8 cellular contexts compared by ENCODE assay signal in the genomic region with DNA sequence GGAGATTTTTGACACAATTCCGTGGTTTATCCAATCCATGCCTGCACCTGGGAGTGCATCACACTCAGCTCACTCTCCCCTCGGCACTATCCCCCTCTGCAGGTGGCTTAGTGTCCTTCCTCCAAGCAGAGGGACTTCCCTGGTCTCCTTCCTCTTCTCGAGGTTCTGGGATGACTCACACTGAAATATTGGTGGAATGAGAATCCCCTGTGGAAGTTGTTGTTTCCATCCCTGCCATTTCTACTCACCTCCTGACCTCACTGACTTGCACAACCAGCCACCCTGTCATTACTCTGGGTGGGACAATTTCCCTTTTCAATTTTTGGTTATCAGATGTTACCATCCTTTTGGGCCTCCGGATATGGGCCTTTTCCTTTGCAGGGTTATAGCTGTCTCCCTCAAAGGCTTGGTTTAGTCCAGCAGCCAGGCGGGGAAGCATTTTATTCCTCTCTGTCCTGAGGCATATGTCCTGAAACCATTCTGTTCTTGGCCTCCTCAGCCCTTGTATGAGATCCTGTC. TPM values are rescaled to one million over a fixed set of nuclear protein-coding genes. Genes with fewer than 3 reads are reported as not detected.
A peak's percentile ranks its signal among the peaks of the same experiment; 100 is the strongest.
DNase-seq lines count a peak whose midpoint lies in the region; ATAC-seq, FAIRE-seq and TF ChIP-seq lines count a peak whose summit lies in the region.
"Had no signal": no experiment of that assay in that cellular context is flagged by ENCODE, and none has a peak within 500 bp of the region (broad histone marks: within the 10 kb centered on the region; RNA-seq: fewer than 3 reads in every experiment).

No MANE protein-coding gene starts in this region.

- H3K4me2 ChIP-seq in astrocyte (ENCODE audit: low read length): peak overlapping the region; percentile 29

- H3K27me3 ChIP-seq in astrocyte (ENCODE audit: insufficient read depth, low read length) (no peaks in the 10 kb centered on the region), right cardiac atrium (ENCODE audit: control insufficient read depth, insufficient read depth) (no peaks in the 10 kb centered on the region)

- DNase-seq in astrocyte (ENCODE audit: low read depth): peak; percentile 72
- DNase-seq in right cardiac atrium: no peak
- DNase-seq in stromal cell of bone marrow (ENCODE audit: low read depth): peak; percentile 14
- DNase-seq in NCI-H510A (lab: John Stamatoyannopoulos, UW): no peak
- DNase-seq: activated T-cell treated with anti-CD3 and anti-CD28 coated beads, Interleukin-2, amount 50 U/mL, for 1 hour had no signal

- no peaks in the 10 kb centered on the region for H3K9me3 Mint-ChIP-seq in astrocyte (ENCODE audit: unreplicated experiment)

- no peak overlapping the region for H3K27ac Mint-ChIP-seq in astrocyte (ENCODE audit: unreplicated experiment)

- H3K4me1 Mint-ChIP-seq in astrocyte (ENCODE audit: low read depth, unreplicated experiment): peaks cover 13% of the 10 kb centered on the region

- no peaks in the 10 kb centered on the region for H3K27me3 Mint-ChIP-seq in astrocyte (ENCODE audit: low read depth, unreplicated experiment)

- no peak overlapping the region for H3K9ac ChIP-seq in astrocyte (ENCODE audit: low read length)

- CTCF ChIA-PET in HEK293 (lab: Yijun Ruan, JAX): interaction anchor here (0.5 to 1.6 kb wide), 6 partner anchors 11 to 1859 kb away, joined by 3 to 5 read pairs (median 3); a partner anchor contains a TSS

- peak; percentile 56 for FAIRE-seq in astrocyte (lab: Jason Lieb, UNC)

- ATAC-seq in right cardiac atrium (peak; percentile 60 to 86), HG03565 (IDR thresholded peaks at IDR 0.05; ENCODE audit: unreplicated experiment) (no peak), GM21528 (IDR thresholded peaks at IDR 0.05; ENCODE audit: low FRiP score, unreplicated experiment) (no peak)

- H3K9me3 ChIP-seq in HEK293 (ENCODE audit: control insufficient read depth, insufficient read depth, low read depth, low read length) (no peaks in the 10 kb centered on the region), astrocyte (ENCODE audit: insufficient read depth, low read depth, low read length) (no peaks in the 10 kb centered on the region), right cardiac atrium (ENCODE audit: control insufficient read depth, low read length) (no peaks in the 10 kb centered on the region)

- no peak overlapping the region for H3K27ac ChIP-seq in HEK293 (ENCODE audit: extremely low read depth, low read depth, low read length)
- no peak overlapping the region for H3K27ac ChIP-seq in astrocyte (ENCODE audit: low read depth, low read length)
- H3K27ac ChIP-seq in right cardiac atrium (ENCODE audit: low read length): no peak overlapping the region

- POLR2A ChIA-PET in HEK293 (lab: Yijun Ruan, JAX): interaction anchor here (0.6 kb wide), 1 partner anchor 82 kb away, joined by 4 read pairs; no protein-coding TSS in a partner anchor

- no peak for TF ChIP-seq CTCF in HEK293 (tag by site-specific recombination; IDR thresholded peaks at IDR 0.05)
- TF ChIP-seq CTCF in astrocyte (IDR thresholded peaks at IDR 0.05; ENCODE audit: insufficient read depth, low read depth, low read length): no peak

- no peak overlapping the region for H3K4me3 Mint-ChIP-seq in astrocyte (ENCODE audit: unreplicated experiment)

- no peaks in the 10 kb centered on the region for H3K36me3 Mint-ChIP-seq in astrocyte (ENCODE audit: low read depth, unreplicated experiment)

- intact Hi-C loops in right cardiac atrium (cut with DNase I): no loop called here

- no peaks in the 10 kb centered on the region for H3K36me3 ChIP-seq in HEK293 (ENCODE audit: control insufficient read depth in 2 of 2, insufficient read depth in 1 of 2, low read length in 2 of 2)
- no peaks in the 10 kb centered on the region for H3K36me3 ChIP-seq in astrocyte (ENCODE audit: insufficient read depth, low read length)

- WGBS in right cardiac atrium: 55% methylated on average over 5 of the region's 5 CpGs

- H4K20me1 ChIP-seq in astrocyte (ENCODE audit: insufficient read depth, low read length): peaks cover 10% of the 10 kb centered on the region

- H3K4me1 ChIP-seq in HEK293 (ENCODE audit: control insufficient read depth, insufficient read depth, low read length): peaks cover 8% of the 10 kb centered on the region
- H3K4me1 ChIP-seq in astrocyte (ENCODE audit: insufficient read depth, low read length): peaks cover 12% of the 10 kb centered on the region
- peaks cover 20% of the 10 kb centered on the region for H3K4me1 ChIP-seq in right cardiac atrium (ENCODE audit: control insufficient read depth, insufficient read depth, low read length)

- no peak overlapping the region for H2AFZ ChIP-seq in astrocyte (ENCODE audit: low read depth, low read length)

- H3K4me3 ChIP-seq in HEK293 (ENCODE audit: low read depth, low read length) (no peak overlapping the region), astrocyte (ENCODE audit: insufficient read depth, low read depth, low read length) (no peak overlapping the region), right cardiac atrium (ENCODE audit: low read length) (no peak overlapping the region)

- peaks cover 46% of the 10 kb centered on the region for H3K79me2 ChIP-seq in astrocyte (ENCODE audit: insufficient read depth, low read length)

TF ChIP-seq in HEK293, 187 proteins besides CTCF, POLR2A, EP300 and RAD21:
- TF ChIP-seq TRIM28 (IDR thresholded peaks at IDR 0.05; ENCODE audit: borderline replicate concordance, low read length): no peak
- TF ChIP-seq, protein P1, sequence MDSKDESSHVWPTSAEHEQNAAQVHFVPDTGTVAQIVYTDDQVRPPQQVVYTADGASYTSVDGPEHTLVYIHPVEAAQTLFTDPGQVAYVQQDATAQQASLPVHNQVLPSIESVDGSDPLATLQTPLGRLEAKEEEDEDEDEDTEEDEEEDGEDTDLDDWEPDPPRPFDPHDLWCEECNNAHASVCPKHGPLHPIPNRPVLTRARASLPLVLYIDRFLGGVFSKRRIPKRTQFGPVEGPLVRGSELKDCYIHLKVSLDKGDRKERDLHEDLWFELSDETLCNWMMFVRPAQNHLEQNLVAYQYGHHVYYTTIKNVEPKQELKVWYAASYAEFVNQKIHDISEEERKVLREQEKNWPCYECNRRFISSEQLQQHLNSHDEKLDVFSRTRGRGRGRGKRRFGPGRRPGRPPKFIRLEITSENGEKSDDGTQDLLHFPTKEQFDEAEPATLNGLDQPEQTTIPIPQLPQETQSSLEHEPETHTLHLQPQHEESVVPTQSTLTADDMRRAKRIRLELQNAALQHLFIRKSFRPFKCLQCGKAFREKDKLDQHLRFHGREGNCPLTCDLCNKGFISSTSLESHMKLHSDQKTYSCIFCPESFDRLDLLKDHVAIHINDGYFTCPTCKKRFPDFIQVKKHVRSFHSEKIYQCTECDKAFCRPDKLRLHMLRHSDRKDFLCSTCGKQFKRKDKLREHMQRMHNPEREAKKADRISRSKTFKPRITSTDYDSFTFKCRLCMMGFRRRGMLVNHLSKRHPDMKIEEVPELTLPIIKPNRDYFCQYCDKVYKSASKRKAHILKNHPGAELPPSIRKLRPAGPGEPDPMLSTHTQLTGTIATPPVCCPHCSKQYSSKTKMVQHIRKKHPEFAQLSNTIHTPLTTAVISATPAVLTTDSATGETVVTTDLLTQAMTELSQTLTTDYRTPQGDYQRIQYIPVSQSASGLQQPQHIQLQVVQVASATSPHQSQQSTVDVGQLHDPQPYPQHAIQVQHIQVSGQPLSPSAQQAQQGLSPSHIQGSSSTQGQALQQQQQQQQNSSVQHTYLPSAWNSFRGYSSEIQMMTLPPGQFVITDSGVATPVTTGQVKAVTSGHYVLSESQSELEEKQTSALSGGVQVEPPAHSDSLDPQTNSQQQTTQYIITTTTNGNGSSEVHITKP (tag by site-specific recombination; IDR thresholded peaks at IDR 0.05): peak; percentile 74
- TF ChIP-seq, protein P2, sequence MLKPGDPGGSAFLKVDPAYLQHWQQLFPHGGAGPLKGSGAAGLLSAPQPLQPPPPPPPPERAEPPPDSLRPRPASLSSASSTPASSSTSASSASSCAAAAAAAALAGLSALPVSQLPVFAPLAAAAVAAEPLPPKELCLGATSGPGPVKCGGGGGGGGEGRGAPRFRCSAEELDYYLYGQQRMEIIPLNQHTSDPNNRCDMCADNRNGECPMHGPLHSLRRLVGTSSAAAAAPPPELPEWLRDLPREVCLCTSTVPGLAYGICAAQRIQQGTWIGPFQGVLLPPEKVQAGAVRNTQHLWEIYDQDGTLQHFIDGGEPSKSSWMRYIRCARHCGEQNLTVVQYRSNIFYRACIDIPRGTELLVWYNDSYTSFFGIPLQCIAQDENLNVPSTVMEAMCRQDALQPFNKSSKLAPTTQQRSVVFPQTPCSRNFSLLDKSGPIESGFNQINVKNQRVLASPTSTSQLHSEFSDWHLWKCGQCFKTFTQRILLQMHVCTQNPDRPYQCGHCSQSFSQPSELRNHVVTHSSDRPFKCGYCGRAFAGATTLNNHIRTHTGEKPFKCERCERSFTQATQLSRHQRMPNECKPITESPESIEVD (tag by site-specific recombination; IDR thresholded peaks at IDR 0.05): no peak

RNA-seq across cellular contexts. Expression of a gene that starts 59.9 kb away (rescaled TPM):
- total RNA-seq in astrocyte (53.1 and 59.6 TPM in 2 replicates), right cardiac atrium (10 to 100 TPM; 55.1 to 76.2 (median 62.9) TPM)
- 81.5 TPM for polyA plus RNA-seq in right cardiac atrium

Comparison
In these comparisons a context has a peak if more than half of its experiments do, and no peak if none do; other contexts are left out.
1. DNase-seq: peak in astrocyte (single experiment) and stromal cell of bone marrow (single experiment); none in right cardiac atrium (0 of 3) and NCI-H510A (single experiment).
2. ATAC-seq: peak in right cardiac atrium (2 of 2); none in HG03565 (single experiment) and GM21528 (single experiment).